16 cellular contexts compared by ENCODE assay signal in genomic region chr11:122317337-122317736, GRCh38.
DNase-seq lines count a peak whose midpoint lies in the region; FAIRE-seq and TF ChIP-seq lines count a peak whose summit lies in the region.
"Had no signal": no experiment of that assay in that cellular context is flagged by ENCODE, and none has a peak within 500 bp of the region (broad histone marks: within the 10 kb centered on the region; RNA-seq: fewer than 3 reads in every experiment).

No MANE protein-coding gene starts in this region.

- no peaks in the 10 kb centered on the region for H3K4me1 Mint-ChIP-seq in osteocyte (ENCODE audit: unreplicated experiment)

- H3K36me3 ChIP-seq in MG63 = no peaks in the 10 kb centered on the region
- no peaks in the 10 kb centered on the region for H3K36me3 ChIP-seq in fibroblast of lung (ENCODE audit: control insufficient read depth, insufficient read depth, low read length)

- no peak overlapping the region for H3K9ac ChIP-seq in fibroblast of lung (ENCODE audit: insufficient read depth, low read length)

- no peaks in the 10 kb centered on the region for H3K9me3 Mint-ChIP-seq in osteocyte (ENCODE audit: unreplicated experiment)
- H3K9me3 Mint-ChIP-seq: activated CD4-positive, alpha-beta memory T cell treated with anti-CD3 and anti-CD28 coated beads for 36 hours; activated T-helper 1 cell treated with anti-CD3 and anti-CD28 coated beads, Interleukin-12 subunit alpha, Interleukin-12 subunit beta, Interleukin-2, Interleukin-4 antibody, amounts not matched to agents 30 ng/mL and 10 ng/mL and 1 ng/mL, durations not matched to agents 14 hours and 24 hours and 36 hours had no signal

- DNase-seq in AG09309 (ENCODE audit: low read depth) (peak; percentile 52), MG63 (peak; percentile 15), fibroblast of lung (ENCODE audit: low read depth in 2 of 2) (peak; percentile 69 to 92), myocyte (ENCODE audit: low read depth) (peak; percentile 48), HUDEP-2 (lab: John Stamatoyannopoulos, UW; ENCODE audit: unreplicated experiment in 76 of 76) (no peak), frontal cortex (ENCODE audit: low spot score in 2 of 2) (no peak), osteocyte (ENCODE audit: extremely low spot score, unreplicated experiment) (no peak), cardiac septum (ENCODE audit: low spot score) (no peak)
- DNase-seq: activated CD4-positive, alpha-beta memory T cell treated with anti-CD3 and anti-CD28 coated beads for 36 hours; amniotic stem cell; cortex of kidney; NCI-H2029 treated with DMSO at 0.1 percent for 48 hours; NCI-H748 treated with DMSO at 0.1 percent for 48 hours; psoas muscle had no signal

- no peaks in the 10 kb centered on the region for H3K79me2 ChIP-seq in fibroblast of lung (ENCODE audit: control insufficient read depth, insufficient read depth, low read length)

- H3K9me3 ChIP-seq in MG63 (no peaks in the 10 kb centered on the region), fibroblast of lung (ENCODE audit: control insufficient read depth, insufficient read depth, low read depth, low read length) (no peaks in the 10 kb centered on the region)
- H3K9me3 ChIP-seq: psoas muscle had no signal

- H3K4me3 Mint-ChIP-seq in osteocyte (ENCODE audit: unreplicated experiment) = no peak overlapping the region
- H3K4me3 Mint-ChIP-seq: activated CD4-positive, alpha-beta memory T cell treated with anti-CD3 and anti-CD28 coated beads for 36 hours; activated T-helper 1 cell treated with anti-CD3 and anti-CD28 coated beads, Interleukin-12 subunit alpha, Interleukin-12 subunit beta, Interleukin-2, Interleukin-4 antibody, amounts not matched to agents 30 ng/mL and 10 ng/mL and 1 ng/mL, durations not matched to agents 14 hours and 24 hours and 36 hours had no signal

- no peak for FAIRE-seq in frontal cortex (lab: Jason Lieb, UNC)

- no peak overlapping the region for H2AFZ ChIP-seq in fibroblast of lung (ENCODE audit: low read length)

- no peaks in the 10 kb centered on the region for H4K20me1 ChIP-seq in fibroblast of lung (ENCODE audit: control insufficient read depth, extremely low read depth, insufficient read depth, low read length)

- no peak overlapping the region for H3K27ac ChIP-seq in fibroblast of lung (ENCODE audit: insufficient read depth, low read length)
- H3K27ac ChIP-seq: epithelial cell of prostate, psoas muscle had no signal

- no peaks in the 10 kb centered on the region for H3K36me3 Mint-ChIP-seq in osteocyte (ENCODE audit: unreplicated experiment)
- H3K36me3 Mint-ChIP-seq: activated CD4-positive, alpha-beta memory T cell treated with anti-CD3 and anti-CD28 coated beads for 36 hours had no signal

- TF ChIP-seq CTCF in AG09309 (IDR thresholded peaks at IDR 0.05; ENCODE audit: control insufficient read depth, insufficient read depth, low read depth, low read length, missing control alignments) = no peak
- TF ChIP-seq CTCF in fibroblast of lung (conservative IDR thresholded peaks at IDR 0.05 in 1 of 2, IDR thresholded peaks at IDR 0.05 in 1 of 2; ENCODE audit: low read depth in 1 of 2, low read length in 2 of 2) = no peak
- TF ChIP-seq CTCF in osteocyte (IDR thresholded peaks at IDR 0.05) = no peak

- intact Hi-C loops in cardiac septum (cut with DNase I) = loop anchor here (5.0 kb wide), 1 partner anchor 125 kb away; no protein-coding TSS in a partner anchor

- H3K27me3 ChIP-seq in MG63 (no peaks in the 10 kb centered on the region), fibroblast of lung (ENCODE audit: control insufficient read depth, insufficient read depth, low read length) (peaks cover 4% of the 10 kb centered on the region)

- H3K27me3 Mint-ChIP-seq in osteocyte (ENCODE audit: unreplicated experiment) = peaks cover 33% of the 10 kb centered on the region

- H3K27ac Mint-ChIP-seq in osteocyte (ENCODE audit: unreplicated experiment) = no peak overlapping the region
- H3K27ac Mint-ChIP-seq: activated CD4-positive, alpha-beta memory T cell treated with anti-CD3 and anti-CD28 coated beads for 36 hours; activated T-helper 1 cell treated with anti-CD3 and anti-CD28 coated beads, Interleukin-12 subunit alpha, Interleukin-12 subunit beta, Interleukin-2, Interleukin-4 antibody, amounts not matched to agents 30 ng/mL and 10 ng/mL and 1 ng/mL, durations not matched to agents 14 hours and 24 hours and 36 hours had no signal

- no peak overlapping the region for H3K4me2 ChIP-seq in fibroblast of lung (ENCODE audit: extremely low read depth, insufficient read depth, low read length)

- H3K4me1 ChIP-seq in fibroblast of lung (ENCODE audit: control insufficient read depth, extremely low read depth, insufficient read depth, low read length) = no peaks in the 10 kb centered on the region
- H3K4me1 ChIP-seq: psoas muscle had no signal

- H3K4me3 ChIP-seq in AG09309 (ENCODE audit: control insufficient read depth, low read depth, low read length) (no peak overlapping the region), MG63 (no peak overlapping the region), fibroblast of lung (replicated peaks in 1 of 4; ENCODE audit: control extremely low read depth in 1 of 4, insufficient read depth in 1 of 4, low read depth in 3 of 4, low read length in 4 of 4) (no peak overlapping the region)
- H3K4me3 ChIP-seq: psoas muscle had no signal

Comparison
In these comparisons a context has a peak if more than half of its experiments do, and no peak if none do; other contexts are left out.
1. DNase-seq: peak in AG09309 (single experiment), MG63 (single experiment), fibroblast of lung (2 of 2) and myocyte (single experiment); none in HUDEP-2 (0 of 76), frontal cortex (0 of 2), osteocyte (single experiment) and cardiac septum (single experiment).